In the genomic region with DNA sequence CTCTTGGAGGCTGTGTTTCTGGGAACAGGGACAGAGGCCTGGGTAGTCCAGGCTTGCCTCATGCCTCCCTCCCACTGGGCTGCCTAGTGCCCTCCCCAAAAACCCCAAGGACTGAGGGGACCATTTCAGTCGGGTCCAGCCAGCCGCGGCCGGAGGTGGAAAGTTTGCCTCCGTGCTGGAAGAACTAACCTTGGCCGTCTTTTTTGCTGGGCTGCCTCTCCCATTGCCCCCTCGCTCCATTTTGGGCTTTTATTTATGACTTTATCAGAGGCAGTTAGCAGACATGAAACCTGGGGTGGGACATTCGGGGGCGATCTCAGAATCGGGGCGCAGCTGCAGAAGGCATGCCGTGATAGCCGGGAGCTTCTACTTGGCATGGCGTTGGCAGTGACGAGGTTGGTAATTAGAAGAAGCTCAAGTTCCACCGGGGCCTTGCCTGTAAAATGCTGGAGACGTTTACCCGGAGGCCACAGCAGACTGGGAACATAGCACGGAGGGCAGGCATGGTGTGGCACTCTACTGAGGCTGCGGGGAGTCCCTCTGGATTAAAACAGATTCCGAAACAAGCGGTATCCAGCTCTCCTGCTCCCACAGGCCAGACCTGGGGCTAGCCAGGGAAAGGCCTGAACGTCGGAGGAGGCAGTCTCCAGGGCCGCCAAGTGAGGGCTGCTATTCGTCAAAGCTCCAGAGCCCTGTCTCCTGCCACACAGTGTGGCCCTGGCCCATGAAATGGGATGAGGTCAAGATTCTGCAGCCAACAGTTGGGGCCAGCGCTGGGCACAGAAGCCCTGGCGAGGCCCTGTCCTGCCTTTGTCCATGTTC, we compare ENCODE assay signal across 8 cellular contexts.
DNase-seq lines count a peak whose midpoint lies in the region; ATAC-seq and TF ChIP-seq lines count a peak whose summit lies in the region.

No MANE protein-coding gene starts in this region.

- H3K27ac ChIP-seq in DOHH2 (ENCODE audit: low read depth, low read length) (no peak overlapping the region), OCI-LY3 (ENCODE audit: low read length) (no peak overlapping the region), esophagus squamous epithelium (peak overlapping the region; percentile 92 to 100 (median 100))

- H3K4me2 ChIP-seq in DOHH2 (ENCODE audit: low read length): peak overlapping the region; percentile 66
- peak overlapping the region; percentile 95 for H3K4me2 ChIP-seq in OCI-LY3 (ENCODE audit: low read length)

- H2AFZ ChIP-seq in OCI-LY3 (ENCODE audit: low read depth, low read length): no peak overlapping the region

- peak in 1 of 4 donors; percentile 13 for TF ChIP-seq POLR2A in esophagus squamous epithelium (IDR thresholded peaks at IDR 0.05)

- H3K9me3 ChIP-seq in DOHH2 (ENCODE audit: control insufficient read depth, insufficient read depth, low read length) (no peaks in the 10 kb centered on the region), OCI-LY3 (ENCODE audit: insufficient read depth, low read length) (no peaks in the 10 kb centered on the region), esophagus squamous epithelium (no peaks in the 10 kb centered on the region)

- 16 to 23% methylated on average over 7 to 16 of the region's 28 CpGs for WGBS in esophagus squamous epithelium, 2 donors

- H3F3A ChIP-seq in DOHH2 (ENCODE audit: control insufficient read depth, insufficient read depth): peaks cover 3% of the 10 kb centered on the region

- no peak for ATAC-seq in GM19395 (IDR thresholded peaks at IDR 0.05; ENCODE audit: unreplicated experiment)

- no peaks in the 10 kb centered on the region for H4K20me1 ChIP-seq in DOHH2 (ENCODE audit: control insufficient read depth, insufficient read depth, low read depth, low read length)
- peaks cover 39% of the 10 kb centered on the region for H4K20me1 ChIP-seq in OCI-LY3 (ENCODE audit: insufficient read depth, low read length)

- peak overlapping the region; percentile 87 for H3K9ac ChIP-seq in OCI-LY3 (ENCODE audit: low read length)

- H3K4me1 Mint-ChIP-seq in osteocyte (ENCODE audit: unreplicated experiment) (peaks cover 63% of the 10 kb centered on the region), endothelial cell (ENCODE audit: unreplicated experiment) (peaks cover 4% of the 10 kb centered on the region)

- H3K36me3 ChIP-seq in DOHH2 (ENCODE audit: control insufficient read depth, low read length) (no peaks in the 10 kb centered on the region), OCI-LY3 (replicated peaks; ENCODE audit: low read depth, low read length) (peaks cover 7% of the 10 kb centered on the region), esophagus squamous epithelium (no peaks in the 10 kb centered on the region)

- peaks cover 38% of the 10 kb centered on the region for H3K36me3 Mint-ChIP-seq in osteocyte (ENCODE audit: unreplicated experiment)
- H3K36me3 Mint-ChIP-seq in endothelial cell (ENCODE audit: low read depth, unreplicated experiment): no peaks in the 10 kb centered on the region

- no peaks in the 10 kb centered on the region for H3K9me2 ChIP-seq in DOHH2 (replicated peaks; ENCODE audit: control insufficient read depth, low read length)

- no peaks in the 10 kb centered on the region for H3K9me3 Mint-ChIP-seq in osteocyte (ENCODE audit: unreplicated experiment)
- H3K9me3 Mint-ChIP-seq in endothelial cell (ENCODE audit: unreplicated experiment): no peaks in the 10 kb centered on the region

- H3K4me3 Mint-ChIP-seq in osteocyte (ENCODE audit: unreplicated experiment) (peak overlapping the region; percentile 89), endothelial cell (ENCODE audit: unreplicated experiment) (no peak overlapping the region)

- no peak for TF ChIP-seq CTCF in DOHH2 (IDR thresholded peaks at IDR 0.05; ENCODE audit: low read depth, low read length, poor library complexity, severe bottlenecking)
- no peak for TF ChIP-seq CTCF in OCI-LY3 (IDR thresholded peaks at IDR 0.05; ENCODE audit: low read depth, low read length)
- no peak for TF ChIP-seq CTCF in esophagus squamous epithelium (IDR thresholded peaks at IDR 0.05)
- no peak for TF ChIP-seq CTCF in osteocyte (IDR thresholded peaks at IDR 0.05)
- no peak for TF ChIP-seq CTCF in endothelial cell (IDR thresholded peaks at IDR 0.05; ENCODE audit: unreplicated experiment)

- H3K27me3 Mint-ChIP-seq in osteocyte (ENCODE audit: unreplicated experiment) (no peaks in the 10 kb centered on the region), endothelial cell (ENCODE audit: unreplicated experiment) (peaks cover 19% of the 10 kb centered on the region)

- H3K27ac Mint-ChIP-seq in osteocyte (ENCODE audit: unreplicated experiment) (peak overlapping the region; percentile 85), endothelial cell (ENCODE audit: unreplicated experiment) (no peak overlapping the region)

- H3K27me3 ChIP-seq in DOHH2 (ENCODE audit: control insufficient read depth, low read length) (peaks cover 28% of the 10 kb centered on the region), OCI-LY3 (ENCODE audit: low read depth, low read length) (no peaks in the 10 kb centered on the region), esophagus squamous epithelium (no peaks in the 10 kb centered on the region)

- H3K4me1 ChIP-seq in DOHH2 (ENCODE audit: control insufficient read depth, low read length) (peaks cover 21% of the 10 kb centered on the region), OCI-LY3 (ENCODE audit: low read length) (peaks cover 27% of the 10 kb centered on the region), esophagus squamous epithelium (peaks cover 35 to 75% (median 49%) of the 10 kb centered on the region in 3 donors)

- no peak for DNase-seq in esophagus squamous epithelium (lab: John Stamatoyannopoulos, UW)
- DNase-seq in osteocyte (ENCODE audit: extremely low spot score, unreplicated experiment): no peak
- no peak for DNase-seq in endothelial cell (ENCODE audit: low spot score)
- no peak for DNase-seq in C1 segment of cervical spinal cord (lab: John Stamatoyannopoulos, UW)
- DNase-seq in Ammon's horn (ENCODE audit: low spot score): no peak

- intact Hi-C loops in esophagus squamous epithelium (cut with DNase I): no loop called here

- H3K4me3 ChIP-seq in DOHH2 (ENCODE audit: low read length) (no peak overlapping the region), OCI-LY3 (ENCODE audit: low read length) (peak overlapping the region; percentile 86), esophagus squamous epithelium (peak overlapping the region; percentile 63 to 96 (median 80))

- H3K79me2 ChIP-seq in DOHH2 (ENCODE audit: control insufficient read depth, low read length): peaks cover 26% of the 10 kb centered on the region
- peaks cover 89% of the 10 kb centered on the region for H3K79me2 ChIP-seq in OCI-LY3 (ENCODE audit: low read length)

Comparison
In these comparisons a context has a peak if more than half of its experiments do, and no peak if none do; other contexts are left out.
1. H3K27ac ChIP-seq: peak in esophagus squamous epithelium (4 of 4); none in DOHH2 (single experiment) and OCI-LY3 (single experiment).